21 cellular contexts compared by ENCODE assay signal in genomic region chr6:40395698-40396076, GRCh38.
"Had no signal": no experiment of that assay in that cellular context is flagged by ENCODE, and none has a peak within 500 bp of the region (broad histone marks: within the 10 kb centered on the region; RNA-seq: fewer than 3 reads in every experiment).

No MANE protein-coding gene starts in this region.

- H3K9me3 Mint-ChIP-seq: immature natural killer cell, naive B cell, nephron, type B pancreatic cell had no signal

- H3K4me1 ChIP-seq: left ventricle myocardium inferior, parathyroid adenoma, prostate gland, sigmoid colon, uterus had no signal

- H3K4me1 Mint-ChIP-seq: naive B cell had no signal

- H3K36me3 Mint-ChIP-seq: naive B cell, type B pancreatic cell had no signal

- H3K4me3 ChIP-seq: dorsolateral prefrontal cortex, esophagus muscularis mucosa, left ventricle myocardium inferior, lung, prostate gland, sigmoid colon, skin epidermis, suprapubic skin, thyroid gland, uterus had no signal

- DNase-seq: cortex of kidney; effector CD8-positive, alpha-beta T cell; foreskin fibroblast; immature natural killer cell; left ventricle myocardium inferior; naive B cell; occipital lobe; retina; sigmoid colon; stimulated activated naive CD4-positive, alpha-beta T cell treated with Interleukin-2 at 50 U/mL for 16 hours; thyroid gland; uterus had no signal

- H3K9ac ChIP-seq: parathyroid adenoma had no signal

- H3K27ac ChIP-seq: esophagus muscularis mucosa, left ventricle myocardium inferior, parathyroid adenoma, sigmoid colon, suprapubic skin, thyroid gland, uterus had no signal

- H3K27me3 Mint-ChIP-seq: naive B cell had no signal

- H3K27me3 ChIP-seq: dorsolateral prefrontal cortex, suprapubic skin, thyroid gland, uterus had no signal

- H3K9me3 ChIP-seq: esophagus muscularis mucosa, left ventricle myocardium inferior, prostate gland, sigmoid colon, suprapubic skin, thyroid gland, uterus had no signal

- H3K4me3 Mint-ChIP-seq: immature natural killer cell, naive B cell, nephron, type B pancreatic cell had no signal

- H3K36me3 ChIP-seq: esophagus muscularis mucosa, left ventricle myocardium inferior, prostate gland, sigmoid colon, suprapubic skin, thyroid gland, uterus had no signal
